15 cellular contexts compared by ENCODE assay signal in the genomic region with DNA sequence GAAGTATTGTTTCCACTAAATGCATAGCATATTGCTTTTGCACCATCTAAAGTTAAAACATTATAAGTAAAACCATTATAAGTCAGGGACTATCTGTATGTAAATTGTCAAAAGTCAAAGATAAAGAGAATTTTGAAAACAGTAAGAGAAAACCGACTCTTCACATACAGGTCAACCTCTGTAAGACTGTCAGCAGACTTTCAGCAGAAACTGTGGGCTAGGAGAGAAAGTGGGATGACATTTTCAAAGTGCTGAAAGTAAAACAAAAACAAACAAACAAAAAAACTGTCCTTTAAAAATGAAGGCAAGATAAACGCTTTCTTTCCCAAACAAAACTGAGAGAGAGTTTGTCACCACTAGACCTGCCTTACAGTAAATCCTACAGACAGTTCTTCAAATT.
DNase-seq lines count a peak whose midpoint lies in the region; ATAC-seq, FAIRE-seq and TF ChIP-seq lines count a peak whose summit lies in the region.
"Had no signal": no experiment of that assay in that cellular context is flagged by ENCODE, and none has a peak within 500 bp of the region (broad histone marks: within the 10 kb centered on the region; RNA-seq: fewer than 3 reads in every experiment).

No MANE protein-coding gene starts in this region.

- ATAC-seq in HepG2 (no peak), right lobe of liver (no peak), WTC11 (no peak), GM21737 (IDR thresholded peaks at IDR 0.05; ENCODE audit: unreplicated experiment) (no peak)
- no peak for ATAC-seq in stimulated activated naive CD8-positive, alpha-beta T cell treated with anti-CD3 and anti-CD28 coated beads, Interleukin-15, Interleukin-2, amounts not matched to agents 100 U/mL and 50 U/mL, for 24 hours

- H4K20me1 ChIP-seq in HepG2 (ENCODE audit: insufficient read depth, low read length), result no peaks in the 10 kb centered on the region
- H4K20me1 ChIP-seq: BLaER1 had no signal

- H3K36me3 ChIP-seq in HepG2 (replicated peaks in 1 of 2; ENCODE audit: control insufficient read depth in 1 of 2, insufficient read depth in 2 of 2, low read length in 2 of 2), result no peaks in the 10 kb centered on the region
- H3K36me3 ChIP-seq in right lobe of liver, result no peaks in the 10 kb centered on the region
- no peaks in the 10 kb centered on the region for H3K36me3 ChIP-seq in bronchial epithelial cell (ENCODE audit: control insufficient read depth, insufficient read depth, low read length)
- H3K36me3 ChIP-seq: BLaER1 had no signal

- no peak overlapping the region for H3K27ac Mint-ChIP-seq in WTC11
- H3K27ac Mint-ChIP-seq: CD4-positive, alpha-beta memory T cell had no signal

- no TSS peak for BruUV-seq in HepG2 (replicated peaks; lab: Mats Ljungman, UMichigan)

- no peak for DNase-seq in HepG2 (ENCODE audit: low spot score)
- DNase-seq in right lobe of liver, result no peak
- DNase-seq in WTC11 (ENCODE audit: low spot score), result no peak
- DNase-seq in bronchial epithelial cell (ENCODE audit: low read depth), result no peak
- no peak for DNase-seq in dermis blood vessel endothelial cell
- no peak for DNase-seq in stimulated activated naive CD8-positive, alpha-beta T cell treated with anti-CD3 and anti-CD28 coated beads, Interleukin-15, Interleukin-2, amounts not matched to agents 100 U/mL and 50 U/mL, for 24 hours
- DNase-seq: 8988T; CD4-positive, alpha-beta memory T cell; DMS153; DMS79 treated with DMSO at 0.1 percent for 48 hours; GOT3; H7 had no signal

- TF ChIP-seq EP300 in HepG2 (IDR thresholded peaks at IDR 0.05; ENCODE audit: low read depth in 2 of 2, low read length in 2 of 2), result no peak
- TF ChIP-seq EP300 in HepG2 (CRISPR knock-in tag; IDR thresholded peaks at IDR 0.05; ENCODE audit: borderline replicate concordance), result no peak

- H3K36me3 Mint-ChIP-seq in WTC11, result peaks cover 29% of the 10 kb centered on the region

- 17% methylated on average over 2 of the region's 2 CpGs for WGBS in HepG2 (ENCODE audit: low lambda C conversion rate)
- 95% methylated on average over 2 of the region's 2 CpGs for WGBS in right lobe of liver (ENCODE audit: insufficient coverage, low coverage, low lambda C conversion rate, missing lambda C conversion rate)

- H3K27ac ChIP-seq in HepG2 (ENCODE audit: extremely low read length, insufficient read depth, low read length), result no peak overlapping the region
- H3K27ac ChIP-seq in right lobe of liver, result no peak overlapping the region
- H3K27ac ChIP-seq: BLaER1 had no signal

- H2AFZ ChIP-seq in HepG2 (ENCODE audit: low read length), result no peak overlapping the region

- no peaks in the 10 kb centered on the region for H3K4me1 ChIP-seq in HepG2 (ENCODE audit: insufficient read depth, low read length)
- H3K4me1 ChIP-seq in right lobe of liver, result peaks cover 0 to 3% (median 0%) of the 10 kb centered on the region in 4 donors

- TF ChIP-seq POLR2A in HepG2 (IDR thresholded peaks at IDR 0.05; ENCODE audit: insufficient read depth in 1 of 2, low read depth in 2 of 2, low read length in 2 of 2), result no peak
- TF ChIP-seq POLR2A in right lobe of liver (IDR thresholded peaks at IDR 0.05), result no peak

- in situ Hi-C loops in HepG2 (cut with HindIII; ENCODE audit: extremely low pct_ligation_motif_present, low pct_unique_long_range_greater_than_20kb), result no loop called here

- H3K9me3 ChIP-seq in HepG2 (ENCODE audit: low read length), result peaks cover 11% of the 10 kb centered on the region
- H3K9me3 ChIP-seq in right lobe of liver, result peaks cover 0 to 4% (median 0%) of the 10 kb centered on the region in 4 donors

- no peaks in the 10 kb centered on the region for H3K79me2 ChIP-seq in HepG2 (ENCODE audit: insufficient read depth, low read length)

- H3K27me3 ChIP-seq in HepG2 (ENCODE audit: control insufficient read depth in 1 of 2, insufficient read depth in 2 of 2, low read length in 2 of 2) (peaks cover 0 to 6% of the 10 kb centered on the region in 2 experiments; a peak in 2 of 5 replicates), right lobe of liver (no peaks in the 10 kb centered on the region), bronchial epithelial cell (ENCODE audit: control insufficient read depth, insufficient read depth, low read length) (no peaks in the 10 kb centered on the region)
- H3K27me3 ChIP-seq: BLaER1 had no signal

- no peak overlapping the region for H3K4me3 Mint-ChIP-seq in WTC11
- H3K4me3 Mint-ChIP-seq: CD14-positive monocyte; CD4-positive, alpha-beta memory T cell had no signal

- intact Hi-C loops in HepG2 (cut with micrococcal nuclease; ENCODE audit: unreplicated experiment) (no loop called here), right lobe of liver (cut with DNase I) (no loop called here)

- TF ChIP-seq RAD21 in HepG2 (CRISPR knock-in tag; IDR thresholded peaks at IDR 0.05), result no peak

- H3K4me2 ChIP-seq in HepG2 (ENCODE audit: low read depth, low read length), result no peak overlapping the region
- H3K4me2 ChIP-seq: BLaER1 had no signal

- POLR2A ChIA-PET in HepG2 (lab: Yijun Ruan, JAX) (no interaction called here), WTC11 (lab: Charles Lee) (no interaction called here)

- H3K27me3 Mint-ChIP-seq in WTC11 (ENCODE audit: low read depth), result no peaks in the 10 kb centered on the region; the same call in 1 of the 2 replicates
- H3K27me3 Mint-ChIP-seq: CD4-positive, alpha-beta memory T cell had no signal

- peaks cover under 1% of the 10 kb centered on the region; the same call in 1 of the 2 replicates for H3K4me1 Mint-ChIP-seq in WTC11

- no peak for FAIRE-seq in HepG2 (lab: Jason Lieb, UNC)
- peak; percentile 60 for FAIRE-seq in bronchial epithelial cell (lab: Jason Lieb, UNC)

- peaks cover 44% of the 10 kb centered on the region for H3K9me3 Mint-ChIP-seq in WTC11

- TF ChIP-seq CTCF in HepG2 (CRISPR knock-in tag; IDR thresholded peaks at IDR 0.05) (no peak), right lobe of liver (IDR thresholded peaks at IDR 0.05) (no peak), WTC11 (IDR thresholded peaks at IDR 0.05) (no peak), bronchial epithelial cell (IDR thresholded peaks at IDR 0.05; ENCODE audit: insufficient read depth, low read length, severe bottlenecking) (no peak)

- H3K9ac ChIP-seq in HepG2 (ENCODE audit: insufficient read depth, low read depth, low read length), result no peak overlapping the region
- H3K9ac ChIP-seq: BLaER1 had no signal

- CTCF ChIA-PET in HepG2 (lab: Yijun Ruan, JAX; ENCODE audit: low intra/inter-chr PET ratio, low total read pairs), result no interaction called here
- CTCF ChIA-PET in WTC11 (lab: Charles Lee), result no interaction called here

- H3K4me3 ChIP-seq in HepG2 (replicated peaks in 1 of 3; ENCODE audit: insufficient read depth in 1 of 3, low read depth in 2 of 3, low read length in 3 of 3) (no peak overlapping the region), right lobe of liver (no peak overlapping the region), bronchial epithelial cell (ENCODE audit: low read depth, low read length) (no peak overlapping the region)
- H3K4me3 ChIP-seq: BLaER1 had no signal

TF ChIP-seq in HepG2, 621 proteins besides CTCF, POLR2A, EP300 and RAD21:
- TF ChIP-seq ZNF317 (CRISPR knock-in tag; IDR thresholded peaks at IDR 0.05), result peak; percentile 98
- no peak for TF ChIP-seq FOXA3 (CRISPR knock-in tag; IDR thresholded peaks at IDR 0.05)

TF ChIP-seq in WTC11, 78 proteins besides CTCF, POLR2A, EP300 and RAD21:
- peak; percentile 95 for TF ChIP-seq ZNF317 (CRISPR knock-in tag; IDR thresholded peaks at IDR 0.05; ENCODE audit: borderline replicate concordance, low read depth)
- no peak for TF ChIP-seq TEAD4 (CRISPR knock-in tag; IDR thresholded peaks at IDR 0.05)
- TF ChIP-seq, protein P1, sequence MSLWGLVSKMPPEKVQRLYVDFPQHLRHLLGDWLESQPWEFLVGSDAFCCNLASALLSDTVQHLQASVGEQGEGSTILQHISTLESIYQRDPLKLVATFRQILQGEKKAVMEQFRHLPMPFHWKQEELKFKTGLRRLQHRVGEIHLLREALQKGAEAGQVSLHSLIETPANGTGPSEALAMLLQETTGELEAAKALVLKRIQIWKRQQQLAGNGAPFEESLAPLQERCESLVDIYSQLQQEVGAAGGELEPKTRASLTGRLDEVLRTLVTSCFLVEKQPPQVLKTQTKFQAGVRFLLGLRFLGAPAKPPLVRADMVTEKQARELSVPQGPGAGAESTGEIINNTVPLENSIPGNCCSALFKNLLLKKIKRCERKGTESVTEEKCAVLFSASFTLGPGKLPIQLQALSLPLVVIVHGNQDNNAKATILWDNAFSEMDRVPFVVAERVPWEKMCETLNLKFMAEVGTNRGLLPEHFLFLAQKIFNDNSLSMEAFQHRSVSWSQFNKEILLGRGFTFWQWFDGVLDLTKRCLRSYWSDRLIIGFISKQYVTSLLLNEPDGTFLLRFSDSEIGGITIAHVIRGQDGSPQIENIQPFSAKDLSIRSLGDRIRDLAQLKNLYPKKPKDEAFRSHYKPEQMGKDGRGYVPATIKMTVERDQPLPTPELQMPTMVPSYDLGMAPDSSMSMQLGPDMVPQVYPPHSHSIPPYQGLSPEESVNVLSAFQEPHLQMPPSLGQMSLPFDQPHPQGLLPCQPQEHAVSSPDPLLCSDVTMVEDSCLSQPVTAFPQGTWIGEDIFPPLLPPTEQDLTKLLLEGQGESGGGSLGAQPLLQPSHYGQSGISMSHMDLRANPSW (CRISPR knock-in tag; conservative IDR thresholded peaks at IDR 0.05; ENCODE audit: low read depth), result no peak
- TF ChIP-seq PRDM15 (CRISPR knock-in tag; IDR thresholded peaks at IDR 0.05), result no peak

Comparison
In these comparisons a context has a peak if more than half of its experiments do, and no peak if none do; other contexts are left out.
1. Of the 50 proteins assayed by ChIP-seq in both HepG2 and WTC11: peak only in HepG2: none; only in WTC11: none; in both: ZNF317; in neither: 49.